Comparison of ENCODE assay signal across 8 cellular contexts in genomic region chr10:23826399-23826798, GRCh38.
A peak's percentile ranks its signal among the peaks of the same experiment; 100 is the strongest.
DNase-seq lines count a peak whose midpoint lies in the region; TF ChIP-seq lines count a peak whose summit lies in the region.

No MANE protein-coding gene starts in this region.

- intact Hi-C loops in MCF 10A (cut with micrococcal nuclease) (no loop called here), breast epithelium (cut with DNase I; ENCODE audit: low total_unique reads) (no loop called here), testis (cut with DNase I; ENCODE audit: low total_unique reads) (no loop called here), tibial artery (cut with DNase I; ENCODE audit: low total_unique reads) (no loop called here)

- TF ChIP-seq POLR2A in breast epithelium (IDR thresholded peaks at IDR 0.05) (no peak), testis (IDR thresholded peaks at IDR 0.05) (no peak), erythroblast (IDR thresholded peaks at IDR 0.05; ENCODE audit: low read length) (no peak)

- CTCF ChIA-PET in MCF 10A (lab: Yijun Ruan, JAX) = interaction anchor here (0.5 to 0.6 kb wide), 2 partner anchors 540 to 620 kb away, joined by 3 to 4 read pairs; no protein-coding TSS in a partner anchor

- no peaks in the 10 kb centered on the region for H3K4me1 ChIP-seq in breast epithelium
- no peaks in the 10 kb centered on the region for H3K4me1 ChIP-seq in testis
- H3K4me1 ChIP-seq in tibial artery = no peaks in the 10 kb centered on the region

- H3K9me3 ChIP-seq in breast epithelium = no peaks in the 10 kb centered on the region
- H3K9me3 ChIP-seq in testis = no peaks in the 10 kb centered on the region
- no peaks in the 10 kb centered on the region for H3K9me3 ChIP-seq in tibial artery

- POLR2A ChIA-PET in MCF 10A (lab: Yijun Ruan, JAX) = no interaction called here

- WGBS in testis, 2 donors = 22 to 23% methylated on average over 9 of the region's 9 CpGs

- peaks cover 47% of the 10 kb centered on the region for H3K27me3 Mint-ChIP-seq in MCF 10A (ENCODE audit: insufficient read depth, unreplicated experiment)

- no peaks in the 10 kb centered on the region for H3K36me3 Mint-ChIP-seq in MCF 10A (ENCODE audit: insufficient read depth, unreplicated experiment)

- H3K27ac ChIP-seq in breast epithelium = no peak overlapping the region
- H3K27ac ChIP-seq in testis = no peak overlapping the region
- H3K27ac ChIP-seq in tibial artery = no peak overlapping the region

- H3K4me3 ChIP-seq in breast epithelium (no peak overlapping the region), fibroblast of pulmonary artery (replicated peaks; ENCODE audit: low read depth, low read length) (no peak overlapping the region), testis (no peak overlapping the region), tibial artery (no peak overlapping the region)

- peak; percentile 64 for DNase-seq in MCF 10A (ENCODE audit: unreplicated experiment)
- DNase-seq in breast epithelium (ENCODE audit: low spot score in 2 of 2) = no peak
- DNase-seq in OCI-M1 (lab: John Stamatoyannopoulos, UW) = peak; percentile 49
- peak; percentile 14 for DNase-seq in fibroblast of pulmonary artery (ENCODE audit: low read depth)
- DNase-seq in testis = peak; percentile 38
- DNase-seq in tibial artery = no peak
- DNase-seq in T-helper 1 cell = no peak
- no peak for DNase-seq in erythroblast (lab: John Stamatoyannopoulos, UW)

- H3K4me1 Mint-ChIP-seq in MCF 10A (ENCODE audit: insufficient read depth, unreplicated experiment) = no peaks in the 10 kb centered on the region

- no peaks in the 10 kb centered on the region for H3K36me3 ChIP-seq in breast epithelium
- H3K36me3 ChIP-seq in testis (ENCODE audit: low read depth, missing control alignments) = no peaks in the 10 kb centered on the region
- no peaks in the 10 kb centered on the region for H3K36me3 ChIP-seq in tibial artery

- no peak overlapping the region for H3K4me3 Mint-ChIP-seq in MCF 10A (ENCODE audit: unreplicated experiment)

- no TSS peak for BruUV-seq in MCF 10A (replicated peaks; lab: Mats Ljungman, UMichigan)

- H3K27ac Mint-ChIP-seq in MCF 10A (ENCODE audit: low read depth, unreplicated experiment) = no peak overlapping the region

- H3K27me3 ChIP-seq in breast epithelium (no peaks in the 10 kb centered on the region), testis (no peaks in the 10 kb centered on the region), tibial artery (no peaks in the 10 kb centered on the region)

- H3K9me3 Mint-ChIP-seq in MCF 10A (ENCODE audit: unreplicated experiment) = no peaks in the 10 kb centered on the region

- TF ChIP-seq CTCF in MCF 10A (IDR thresholded peaks at IDR 0.05; ENCODE audit: unreplicated experiment) = no peak
- no peak for TF ChIP-seq CTCF in breast epithelium (IDR thresholded peaks at IDR 0.05)
- TF ChIP-seq CTCF in fibroblast of pulmonary artery (IDR thresholded peaks at IDR 0.05; ENCODE audit: low read length, missing control alignments) = no peak
- TF ChIP-seq CTCF in testis (IDR thresholded peaks at IDR 0.05) = no peak
- no peak for TF ChIP-seq CTCF in tibial artery (IDR thresholded peaks at IDR 0.05)

Comparison
In these comparisons a context has a peak if more than half of its experiments do, and no peak if none do; other contexts are left out.
1. DNase-seq: peak in MCF 10A (single experiment), OCI-M1 (single experiment), fibroblast of pulmonary artery (single experiment) and testis (single experiment); none in breast epithelium (0 of 2), tibial artery (0 of 2), T-helper 1 cell (0 of 5) and erythroblast (0 of 2).